ENCODE assay signal across 22 cellular contexts in genomic region chr19:38032151-38032550, GRCh38.
DNase-seq lines count a peak whose midpoint lies in the region; ATAC-seq and TF ChIP-seq lines count a peak whose summit lies in the region.
"Had no signal": no experiment of that assay in that cellular context is flagged by ENCODE, and none has a peak within 500 bp of the region (broad histone marks: within the 10 kb centered on the region; RNA-seq: fewer than 3 reads in every experiment).

No MANE protein-coding gene starts in this region.

- H4K12ac ChIP-seq in trophoblast cell (ENCODE audit: low read depth, low read length) = no peak overlapping the region

- peaks cover 61% of the 10 kb centered on the region for H3K79me2 ChIP-seq in SU-DHL-6 (ENCODE audit: insufficient read depth, low read length)
- no peaks in the 10 kb centered on the region for H3K79me2 ChIP-seq in trophoblast cell (ENCODE audit: control insufficient read depth, insufficient read depth, low read length, poor library complexity)

- H2AK5ac ChIP-seq in trophoblast cell (ENCODE audit: low read length) = no peak overlapping the region

- no peak overlapping the region for H3K14ac ChIP-seq in trophoblast cell (ENCODE audit: low read length)

- H3K4ac ChIP-seq in trophoblast cell (ENCODE audit: low read depth, low read length) = no peak overlapping the region

- H3K9me3 Mint-ChIP-seq in CD8-positive, alpha-beta T cell = peaks cover 6% of the 10 kb centered on the region
- H3K9me3 Mint-ChIP-seq: activated naive CD8-positive, alpha-beta T cell treated with anti-CD3 and anti-CD28 coated beads, Interleukin-2, amount 10 ng/mL, durations not matched to agents 7 days and 5 days; activated T-helper 1 cell treated with anti-CD3 and anti-CD28 coated beads, Interleukin-12 subunit alpha, Interleukin-12 subunit beta, Interleukin-2, Interleukin-4 antibody, amounts not matched to agents 30 ng/mL and 10 ng/mL and 1 ng/mL, durations not matched to agents 14 hours and 24 hours and 36 hours had no signal

- POLR2A ChIA-PET in CD8-positive, alpha-beta T cell (lab: Charles Lee) = no interaction called here

- H4K91ac ChIP-seq in trophoblast cell (ENCODE audit: low read depth, low read length) = no peak overlapping the region

- no peak overlapping the region for H3K18ac ChIP-seq in trophoblast cell (ENCODE audit: low read length)

- H3K27ac ChIP-seq in SU-DHL-6 (ENCODE audit: low read depth, low read length) (peak overlapping the region; percentile 86), trophoblast cell (ENCODE audit: low read depth, low read length) (no peak overlapping the region), aorta (ENCODE audit: low read depth in 1 of 2, low read length in 2 of 2) (no peak overlapping the region)
- no peak overlapping the region for H3K27ac ChIP-seq in CD8-positive, alpha-beta T cell (ENCODE audit: low read depth, low read length)
- H3K27ac ChIP-seq: thoracic aorta had no signal

- H3K4me2 ChIP-seq in SU-DHL-6 (ENCODE audit: low read depth, low read length, poor library complexity, severe bottlenecking) (peak overlapping the region; percentile 56), trophoblast cell (ENCODE audit: low read length) (no peak overlapping the region)

- H3K9me2 ChIP-seq in SU-DHL-6 (replicated peaks; ENCODE audit: insufficient read depth, low read length) = no peaks in the 10 kb centered on the region

- CTCF ChIA-PET in CD8-positive, alpha-beta T cell (lab: Charles Lee) = no interaction called here

- ATAC-seq in aorta (ENCODE audit: low FRiP score) = no peak
- ATAC-seq in CD8-positive, alpha-beta T cell = no peak
- ATAC-seq: esophagus mucosa; naive thymus-derived CD8-positive, alpha-beta T cell; stimulated activated naive B cell treated with anti-CD40 and anti-IgM and Interleukin-4, amounts not matched to agents 10 μg/mL and 1 μg/mL and 100 μg/mL, for 72 hours had no signal

- DNase-seq in EH (ENCODE audit: low read depth) = peak; percentile 82
- peak; percentile 48 for DNase-seq in epithelial cell of proximal tubule (ENCODE audit: low read depth)
- DNase-seq in trophoblast cell = peak; percentile 27 to 74
- no peak for DNase-seq in aorta
- DNase-seq in NCI-H2196 treated with DMSO at 0.1 percent for 48 hours (lab: John Stamatoyannopoulos, UW; ENCODE audit: unreplicated experiment) = no peak
- no peak for DNase-seq in NCI-H345 treated with DMSO at 0.1 percent for 48 hours (lab: John Stamatoyannopoulos, UW; ENCODE audit: unreplicated experiment)
- no peak for DNase-seq in CD8-positive, alpha-beta T cell
- DNase-seq: activated CD4-positive, alpha-beta T cell treated with anti-CD3 and anti-CD28 coated beads for 1 hour; activated naive CD8-positive, alpha-beta T cell treated with anti-CD3 and anti-CD28 coated beads, Interleukin-2, amount 10 ng/mL, durations not matched to agents 7 days and 5 days; DMS79; naive thymus-derived CD8-positive, alpha-beta T cell; NCI-H1105 treated with DMSO at 0.1 percent for 48 hours; NCI-H510A; RPMI8226; stimulated activated CD4-positive, alpha-beta T cell treated with anti-CD3 and anti-CD28 coated beads, Interleukin-1b, Interleukin-23, amount 100 ng/mL, for 48 hours; stimulated activated naive B cell treated with anti-CD40 and anti-IgM and Interleukin-4, amounts not matched to agents 10 μg/mL and 1 μg/mL and 100 μg/mL, for 72 hours had no signal

- no peak overlapping the region for H2BK12ac ChIP-seq in trophoblast cell (ENCODE audit: low read length)

- H3K79me1 ChIP-seq in trophoblast cell (ENCODE audit: low read length) = no peaks in the 10 kb centered on the region

- no CpG with 5 or more reads among the region's 4 CpGs for WGBS in trophoblast cell (ENCODE audit: extremely low coverage, insufficient coverage, insufficient read length)
- WGBS in aorta, 2 donors = 54 to 73% methylated on average over 4 of the region's 4 CpGs

- H3K36me3 ChIP-seq in SU-DHL-6 (ENCODE audit: low read length) (peaks cover 16% of the 10 kb centered on the region; the same call in 1 of the 2 replicates), trophoblast cell (ENCODE audit: control insufficient read depth in 1 of 2, insufficient read depth in 2 of 2, low read length in 2 of 2) (no peaks in the 10 kb centered on the region), aorta (ENCODE audit: control insufficient read depth in 1 of 2, insufficient read depth in 2 of 2, low read length in 1 of 2) (no peaks in the 10 kb centered on the region)
- H3K36me3 ChIP-seq in CD8-positive, alpha-beta T cell (ENCODE audit: insufficient read depth, low read length) = no peaks in the 10 kb centered on the region
- H3K36me3 ChIP-seq: HAP-1, thoracic aorta had no signal

- H2AFZ ChIP-seq in SU-DHL-6 (ENCODE audit: low read depth, low read length, severe bottlenecking) = no peak overlapping the region
- H2AFZ ChIP-seq in trophoblast cell (ENCODE audit: insufficient read depth, low read length, poor library complexity) = no peak overlapping the region

- H3K4me3 ChIP-seq in SU-DHL-6 (ENCODE audit: insufficient read depth, low read length, poor library complexity, severe bottlenecking) (no peak overlapping the region), epithelial cell of proximal tubule (ENCODE audit: low read depth, low read length) (no peak overlapping the region), trophoblast cell (ENCODE audit: low read depth, low read length) (no peak overlapping the region), aorta (ENCODE audit: low read length in 2 of 2) (no peak overlapping the region)
- H3K4me3 ChIP-seq in CD8-positive, alpha-beta T cell (ENCODE audit: low read depth, low read length) = no peak overlapping the region
- H3K4me3 ChIP-seq: HAP-1, thoracic aorta had no signal

- H3K9me3 ChIP-seq in SU-DHL-6 (ENCODE audit: insufficient read depth, low read length) (no peaks in the 10 kb centered on the region), trophoblast cell (ENCODE audit: insufficient read depth, low read depth, low read length) (peaks cover 2% of the 10 kb centered on the region), aorta (ENCODE audit: control insufficient read depth, low read length) (no peaks in the 10 kb centered on the region)
- H3K9me3 ChIP-seq in CD8-positive, alpha-beta T cell (ENCODE audit: low read length) = no peaks in the 10 kb centered on the region
- H3K9me3 ChIP-seq: HAP-1, thoracic aorta had no signal

- H3K4me3 Mint-ChIP-seq in CD8-positive, alpha-beta T cell = no peak overlapping the region
- H3K4me3 Mint-ChIP-seq: activated naive CD8-positive, alpha-beta T cell treated with anti-CD3 and anti-CD28 coated beads, Interleukin-2, amount 10 ng/mL, durations not matched to agents 7 days and 5 days; activated T-helper 1 cell treated with anti-CD3 and anti-CD28 coated beads, Interleukin-12 subunit alpha, Interleukin-12 subunit beta, Interleukin-2, Interleukin-4 antibody, amounts not matched to agents 30 ng/mL and 10 ng/mL and 1 ng/mL, durations not matched to agents 14 hours and 24 hours and 36 hours; central memory CD8-positive, alpha-beta T cell; naive thymus-derived CD8-positive, alpha-beta T cell had no signal

- H3K23ac ChIP-seq in trophoblast cell (ENCODE audit: low read length) = no peak overlapping the region

- no peak overlapping the region for H3K27ac Mint-ChIP-seq in CD8-positive, alpha-beta T cell
- H3K27ac Mint-ChIP-seq: activated naive CD8-positive, alpha-beta T cell treated with anti-CD3 and anti-CD28 coated beads, Interleukin-2, amount 10 ng/mL, durations not matched to agents 7 days and 5 days; activated T-helper 1 cell treated with anti-CD3 and anti-CD28 coated beads, Interleukin-12 subunit alpha, Interleukin-12 subunit beta, Interleukin-2, Interleukin-4 antibody, amounts not matched to agents 30 ng/mL and 10 ng/mL and 1 ng/mL, durations not matched to agents 14 hours and 24 hours and 36 hours had no signal

- peaks cover 10 to 15% of the 10 kb centered on the region in 2 experiments for H3K4me1 ChIP-seq in trophoblast cell (ENCODE audit: control insufficient read depth in 1 of 2, insufficient read depth in 2 of 2, low read length in 2 of 2)
- H3K4me1 ChIP-seq in aorta (ENCODE audit: control insufficient read depth in 1 of 2, insufficient read depth in 2 of 2, low read length in 2 of 2) = no peaks in the 10 kb centered on the region
- H3K4me1 ChIP-seq in CD8-positive, alpha-beta T cell (ENCODE audit: insufficient read depth, low read length) = no peaks in the 10 kb centered on the region
- H3K4me1 ChIP-seq: HAP-1 had no signal

- no peak overlapping the region for H3K9ac ChIP-seq in SU-DHL-6 (ENCODE audit: low read length)
- no peak overlapping the region for H3K9ac ChIP-seq in trophoblast cell (ENCODE audit: low read length)

- no peaks in the 10 kb centered on the region for H4K20me1 ChIP-seq in SU-DHL-6 (ENCODE audit: low read depth, low read length)

- H3K4me1 Mint-ChIP-seq in CD8-positive, alpha-beta T cell (ENCODE audit: low read depth) = peaks cover 5% of the 10 kb centered on the region
- H3K4me1 Mint-ChIP-seq: activated naive CD8-positive, alpha-beta T cell treated with anti-CD3 and anti-CD28 coated beads, Interleukin-2, amount 10 ng/mL, durations not matched to agents 7 days and 5 days had no signal

- H2BK5ac ChIP-seq in trophoblast cell (ENCODE audit: low read depth, low read length, poor library complexity) = no peak overlapping the region

- no peak overlapping the region for H2BK120ac ChIP-seq in trophoblast cell (ENCODE audit: insufficient read depth, low read length, poor library complexity)

- H3K27me3 ChIP-seq in SU-DHL-6 (ENCODE audit: low read length) (no peaks in the 10 kb centered on the region), trophoblast cell (ENCODE audit: insufficient read depth, low read length) (no peaks in the 10 kb centered on the region), aorta (ENCODE audit: control insufficient read depth in 1 of 2, insufficient read depth in 2 of 2, low read length in 1 of 2) (no peaks in the 10 kb centered on the region)
- H3K27me3 ChIP-seq in CD8-positive, alpha-beta T cell (ENCODE audit: insufficient read depth, low read length) = no peaks in the 10 kb centered on the region

- H3F3A ChIP-seq in SU-DHL-6 (ENCODE audit: insufficient read depth) = peaks cover 23% of the 10 kb centered on the region

- H3K27me3 Mint-ChIP-seq in CD8-positive, alpha-beta T cell (ENCODE audit: low read depth) = no peaks in the 10 kb centered on the region
- H3K27me3 Mint-ChIP-seq: activated naive CD8-positive, alpha-beta T cell treated with anti-CD3 and anti-CD28 coated beads, Interleukin-2, amount 10 ng/mL, durations not matched to agents 7 days and 5 days; central memory CD8-positive, alpha-beta T cell; naive thymus-derived CD8-positive, alpha-beta T cell; stimulated activated naive B cell treated with anti-CD40 and anti-IgM and Interleukin-4, amounts not matched to agents 10 μg/mL and 1 μg/mL and 100 μg/mL, for 72 hours had no signal

- H4K8ac ChIP-seq in trophoblast cell (ENCODE audit: low read depth, low read length) = no peak overlapping the region

- H3K36me3 Mint-ChIP-seq in CD8-positive, alpha-beta T cell = peaks cover 22% of the 10 kb centered on the region

- intact Hi-C loops in aorta (cut with DNase I) = no loop called here
- intact Hi-C loops in CD8-positive, alpha-beta T cell (cut with DNase I, micrococcal nuclease) = no loop called here

- no peak for TF ChIP-seq CTCF in SU-DHL-6 (IDR thresholded peaks at IDR 0.05; ENCODE audit: insufficient read depth, low read length, poor library complexity, severe bottlenecking)
- no peak for TF ChIP-seq CTCF in epithelial cell of proximal tubule (conservative IDR thresholded peaks at IDR 0.05; ENCODE audit: low read depth, low read length)
- TF ChIP-seq CTCF in CD8-positive, alpha-beta T cell (IDR thresholded peaks at IDR 0.05) = no peak

Comparison
In these comparisons a context has a peak if more than half of its experiments do, and no peak if none do; other contexts are left out.
1. DNase-seq: peak in EH (single experiment), epithelial cell of proximal tubule (single experiment) and trophoblast cell (2 of 2); none in aorta (0 of 2), NCI-H2196 treated with DMSO at 0.1 percent for 48 hours (single experiment), NCI-H345 treated with DMSO at 0.1 percent for 48 hours (single experiment) and CD8-positive, alpha-beta T cell (0 of 7).